ENCODE assay signal across 8 cellular contexts in the genomic region with DNA sequence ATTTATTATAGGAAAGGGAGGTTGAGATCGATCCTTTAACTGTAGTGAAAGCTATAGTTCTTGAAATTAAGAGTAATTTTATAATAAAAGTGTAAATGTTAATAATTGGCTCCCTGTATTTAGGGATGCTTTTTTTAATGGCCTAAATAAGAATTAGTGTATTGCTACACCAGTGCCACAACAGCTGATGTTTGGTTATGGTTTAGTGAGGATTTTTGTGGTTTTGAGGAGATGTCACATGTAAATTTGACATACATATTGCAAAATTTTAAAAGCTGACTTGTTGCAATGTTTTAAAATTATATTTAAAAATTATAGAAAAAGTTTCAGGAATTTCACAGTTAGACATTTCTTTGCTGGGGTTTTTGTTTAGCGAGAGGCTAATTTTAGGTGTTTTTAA. TPM values are rescaled to one million over a fixed set of nuclear protein-coding genes. Genes with fewer than 3 reads are reported as not detected.
DNase-seq lines count a peak whose midpoint lies in the region; ATAC-seq and TF ChIP-seq lines count a peak whose summit lies in the region.

No MANE protein-coding gene starts in this region.

- peaks cover 0 to 42% (median 10%) of the 10 kb centered on the region in 4 donors for H3K4me1 ChIP-seq in tibial artery
- H3K4me1 ChIP-seq in mucosa of descending colon (ENCODE audit: low read depth) = peaks cover 19% of the 10 kb centered on the region

- H3K27me3 ChIP-seq in tibial artery = no peaks in the 10 kb centered on the region

- no peaks in the 10 kb centered on the region for H3K9me3 Mint-ChIP-seq in activated CD8-positive, alpha-beta memory T cell treated with anti-CD3 and anti-CD28 coated beads, Interleukin-2, amount 10 ng/mL, durations not matched to agents 7 days and 5 days (ENCODE audit: low read depth)
- no peaks in the 10 kb centered on the region for H3K9me3 Mint-ChIP-seq in activated CD8-positive, alpha-beta T cell treated with anti-CD3 and anti-CD28 coated beads for 36 hours
- H3K9me3 Mint-ChIP-seq in immature natural killer cell = peaks cover 0 to 2% (median 0%) of the 10 kb centered on the region in 6 donors

- ATAC-seq in activated CD8-positive, alpha-beta memory T cell treated with anti-CD3 and anti-CD28 coated beads, Interleukin-2, amount 10 ng/mL, durations not matched to agents 7 days and 5 days = no peak
- no peak for ATAC-seq in activated CD8-positive, alpha-beta T cell treated with anti-CD3 and anti-CD28 coated beads for 36 hours
- ATAC-seq in HG02884 (IDR thresholded peaks at IDR 0.05; ENCODE audit: unreplicated experiment) = no peak
- no peak for ATAC-seq in mucosa of descending colon

- TF ChIP-seq CTCF in activated CD8-positive, alpha-beta T cell treated with anti-CD3 and anti-CD28 coated beads for 36 hours (IDR thresholded peaks at IDR 0.05) = no peak
- no peak for TF ChIP-seq CTCF in tibial artery (IDR thresholded peaks at IDR 0.05)
- no peak for TF ChIP-seq CTCF in mucosa of descending colon (IDR thresholded peaks at IDR 0.05)

- no peak for DNase-seq in activated CD8-positive, alpha-beta memory T cell treated with anti-CD3 and anti-CD28 coated beads, Interleukin-2, amount 10 ng/mL, durations not matched to agents 7 days and 5 days
- no peak for DNase-seq in activated CD8-positive, alpha-beta memory T cell treated with anti-CD3 and anti-CD28 coated beads, Interleukin-2, amount 50 U/mL, for 4 hours
- DNase-seq in activated CD8-positive, alpha-beta T cell treated with anti-CD3 and anti-CD28 coated beads for 36 hours = no peak
- DNase-seq in immature natural killer cell (peak; percentile 15 to 21 (median 18)), tibial artery (no peak), GF-D8 (lab: John Stamatoyannopoulos, UW) (no peak), mucosa of descending colon (no peak)

- H3K27ac ChIP-seq in tibial artery = peak overlapping the region; percentile 100

- H3K4me3 ChIP-seq in tibial artery (peak overlapping the region; percentile 90 to 93), mucosa of descending colon (no peak overlapping the region)

- intact Hi-C loops in activated CD8-positive, alpha-beta T cell treated with anti-CD3 and anti-CD28 coated beads for 36 hours (cut with micrococcal nuclease) = loop anchor here (10.0 kb wide), 1 partner anchor 453 kb away; no protein-coding TSS in a partner anchor
- intact Hi-C loops in tibial artery (cut with DNase I; ENCODE audit: low total_unique reads) (loop anchor here (2.0 to 5.0 kb wide), 2 partner anchors 83 to 185 kb away; no protein-coding TSS in a partner anchor), mucosa of descending colon (cut with DNase I, micrococcal nuclease) (loop anchor here (2.0 to 10.0 kb wide), 2 partner anchors 83 kb away; no protein-coding TSS in a partner anchor)

- H3K27me3 Mint-ChIP-seq in activated CD8-positive, alpha-beta memory T cell treated with anti-CD3 and anti-CD28 coated beads, Interleukin-2, amount 10 ng/mL, durations not matched to agents 7 days and 5 days = peaks cover 4% of the 10 kb centered on the region
- no peaks in the 10 kb centered on the region for H3K27me3 Mint-ChIP-seq in activated CD8-positive, alpha-beta T cell treated with anti-CD3 and anti-CD28 coated beads for 36 hours
- H3K27me3 Mint-ChIP-seq in immature natural killer cell (ENCODE audit: low read depth in 3 of 3) = peaks cover 11 to 31% (median 17%) of the 10 kb centered on the region in 3 donors

- H3K27ac Mint-ChIP-seq in activated CD8-positive, alpha-beta memory T cell treated with anti-CD3 and anti-CD28 coated beads, Interleukin-2, amount 10 ng/mL, durations not matched to agents 7 days and 5 days = peak overlapping the region; percentile 58
- H3K27ac Mint-ChIP-seq in activated CD8-positive, alpha-beta T cell treated with anti-CD3 and anti-CD28 coated beads for 36 hours = no peak overlapping the region
- H3K27ac Mint-ChIP-seq in immature natural killer cell = peak overlapping the region in 4 of 6 donors; percentile 31 to 81 (median 62)

- H3K36me3 ChIP-seq in tibial artery = no peaks in the 10 kb centered on the region
- H3K36me3 ChIP-seq in mucosa of descending colon (ENCODE audit: low read depth) = no peaks in the 10 kb centered on the region

- CTCF ChIA-PET in activated CD8-positive, alpha-beta memory T cell treated with anti-CD3 and anti-CD28 coated beads, Interleukin-2, amount 10 ng/mL, durations not matched to agents 7 days and 5 days (lab: Charles Lee) = interaction anchor here (0.6 to 2.6 kb wide), 4 partner anchors 27 to 84 kb away, joined by 3 to 17 read pairs (median 4); no protein-coding TSS in a partner anchor
- CTCF ChIA-PET in activated CD8-positive, alpha-beta T cell treated with anti-CD3 and anti-CD28 coated beads for 36 hours (lab: Charles Lee) = interaction anchor here (1.0 to 1.6 kb wide), 5 partner anchors 8 to 84 kb away, joined by 3 to 5 read pairs (median 4); no protein-coding TSS in a partner anchor

- peak overlapping the region; percentile 91 for H3K4me3 Mint-ChIP-seq in activated CD8-positive, alpha-beta memory T cell treated with anti-CD3 and anti-CD28 coated beads, Interleukin-2, amount 10 ng/mL, durations not matched to agents 7 days and 5 days
- H3K4me3 Mint-ChIP-seq in activated CD8-positive, alpha-beta T cell treated with anti-CD3 and anti-CD28 coated beads for 36 hours = peak overlapping the region; percentile 84
- peak overlapping the region; percentile 80 to 92 (median 91) for H3K4me3 Mint-ChIP-seq in immature natural killer cell

- H3K9me3 ChIP-seq in tibial artery (no peaks in the 10 kb centered on the region), mucosa of descending colon (no peaks in the 10 kb centered on the region)

- H3K4me1 Mint-ChIP-seq in activated CD8-positive, alpha-beta memory T cell treated with anti-CD3 and anti-CD28 coated beads, Interleukin-2, amount 10 ng/mL, durations not matched to agents 7 days and 5 days = peaks cover 41% of the 10 kb centered on the region
- H3K4me1 Mint-ChIP-seq in activated CD8-positive, alpha-beta T cell treated with anti-CD3 and anti-CD28 coated beads for 36 hours (ENCODE audit: low read depth) = peaks cover 44% of the 10 kb centered on the region
- peaks cover 66 to 75% of the 10 kb centered on the region in 2 donors for H3K4me1 Mint-ChIP-seq in immature natural killer cell

- POLR2A ChIA-PET in activated CD8-positive, alpha-beta T cell treated with anti-CD3 and anti-CD28 coated beads for 36 hours (lab: Charles Lee) = interaction anchor here (1.1 to 2.2 kb wide), 2 partner anchors 14 to 191 kb away, joined by 3 to 6 read pairs; partner anchors contain the start of gene SELENOT

- H3K36me3 Mint-ChIP-seq in activated CD8-positive, alpha-beta memory T cell treated with anti-CD3 and anti-CD28 coated beads, Interleukin-2, amount 10 ng/mL, durations not matched to agents 7 days and 5 days = peaks cover 14% of the 10 kb centered on the region
- H3K36me3 Mint-ChIP-seq in activated CD8-positive, alpha-beta T cell treated with anti-CD3 and anti-CD28 coated beads for 36 hours (ENCODE audit: low read depth) = peaks cover 49% of the 10 kb centered on the region
- no peaks in the 10 kb centered on the region for H3K36me3 Mint-ChIP-seq in immature natural killer cell

RNA-seq across cellular contexts. Expression of gene TSC22D2, which starts 3.9 kb away (rescaled TPM):
- total RNA-seq in activated CD8-positive, alpha-beta memory T cell treated with anti-CD3 and anti-CD28 coated beads, Interleukin-2, amount 10 ng/mL, durations not matched to agents 7 days and 5 days = 1 to 10 TPM; 8.5 to 10.0 TPM
- total RNA-seq in activated CD8-positive, alpha-beta T cell treated with anti-CD3 and anti-CD28 coated beads for 36 hours = 10 to 100 TPM; 12.3 to 16.7 TPM
- 10 to 100 TPM in 1 of 3 donors, 1 to 10 TPM in 2; 6.4 to 10.4 (median 9.0) TPM for polyA plus RNA-seq in immature natural killer cell
- total RNA-seq in mucosa of descending colon = 10 to 100 TPM; 21.8 to 35.5 (median 31.3) TPM

Comparison
In these comparisons a context has a peak if more than half of its experiments do, and no peak if none do; other contexts are left out.
1. DNase-seq: peak in immature natural killer cell (3 of 3); none in activated CD8-positive, alpha-beta memory T cell treated with anti-CD3 and anti-CD28 coated beads, Interleukin-2, amount 10 ng/mL, durations not matched to agents 7 days and 5 days (single experiment), activated CD8-positive, alpha-beta memory T cell treated with anti-CD3 and anti-CD28 coated beads, Interleukin-2, amount 50 U/mL, for 4 hours (single experiment), activated CD8-positive, alpha-beta T cell treated with anti-CD3 and anti-CD28 coated beads for 36 hours (single experiment), tibial artery (0 of 2), GF-D8 (single experiment) and mucosa of descending colon (0 of 3).
2. Peak in every context shown above with its lines, with median percentiles within 50 percentile points of each other: H3K4me3 Mint-ChIP-seq.